In the genomic region with DNA sequence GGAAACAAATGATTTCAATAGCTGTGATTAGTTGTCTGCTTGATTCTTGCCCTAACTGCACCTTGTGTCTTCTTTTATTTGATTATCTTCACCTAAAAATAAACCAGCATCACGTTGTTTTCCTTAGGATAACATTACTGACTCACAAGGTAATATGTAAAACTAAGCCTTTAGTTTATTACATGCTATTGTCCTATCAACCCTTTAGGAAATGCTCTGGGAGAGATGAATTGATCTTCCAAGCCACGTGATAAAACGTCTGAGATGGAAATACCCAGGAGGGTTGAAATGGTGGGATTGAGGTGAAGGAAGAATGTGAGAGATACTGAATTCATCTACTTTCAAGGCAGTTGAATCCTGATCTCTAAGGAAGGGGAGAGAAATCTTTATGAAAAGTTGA, we compare ENCODE assay signal across 1 cellular context.
TF ChIP-seq lines count a peak whose summit lies in the region.

No MANE protein-coding gene starts in this region.

TF ChIP-seq in SK-N-SH, 30 proteins besides CTCF, POLR2A, EP300 and RAD21 (continued from another document):
- no peak for TF ChIP-seq USF1 (IDR thresholded peaks at IDR 0.05; ENCODE audit: borderline replicate concordance, low read depth)
- TF ChIP-seq, protein P1, sequence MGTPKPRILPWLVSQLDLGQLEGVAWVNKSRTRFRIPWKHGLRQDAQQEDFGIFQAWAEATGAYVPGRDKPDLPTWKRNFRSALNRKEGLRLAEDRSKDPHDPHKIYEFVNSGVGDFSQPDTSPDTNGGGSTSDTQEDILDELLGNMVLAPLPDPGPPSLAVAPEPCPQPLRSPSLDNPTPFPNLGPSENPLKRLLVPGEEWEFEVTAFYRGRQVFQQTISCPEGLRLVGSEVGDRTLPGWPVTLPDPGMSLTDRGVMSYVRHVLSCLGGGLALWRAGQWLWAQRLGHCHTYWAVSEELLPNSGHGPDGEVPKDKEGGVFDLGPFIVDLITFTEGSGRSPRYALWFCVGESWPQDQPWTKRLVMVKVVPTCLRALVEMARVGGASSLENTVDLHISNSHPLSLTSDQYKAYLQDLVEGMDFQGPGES (IDR thresholded peaks at IDR 0.05; ENCODE audit: low read depth, low read length), result no peak
- no peak for TF ChIP-seq MXI1 (IDR thresholded peaks at IDR 0.05; ENCODE audit: low read depth, low read length)
- no peak for TF ChIP-seq RXRA (IDR thresholded peaks at IDR 0.05; ENCODE audit: borderline replicate concordance, low read depth)
- no peak for TF ChIP-seq ELF1 (IDR thresholded peaks at IDR 0.05)
- no peak for TF ChIP-seq RFX5 (IDR thresholded peaks at IDR 0.05; ENCODE audit: low read length)
- TF ChIP-seq MAX (IDR thresholded peaks at IDR 0.05; ENCODE audit: low read depth), result no peak
- TF ChIP-seq RCOR1 (IDR thresholded peaks at IDR 0.05; ENCODE audit: low read length), result no peak
- TF ChIP-seq FOSL2 (IDR thresholded peaks at IDR 0.05; ENCODE audit: borderline replicate concordance, low read depth), result no peak
- TF ChIP-seq POLR2AphosphoS5 (IDR thresholded peaks at IDR 0.05; ENCODE audit: low read depth, low read length), result no peak
TF ChIP-seq in SK-N-SH: peak in this region for 0.
